In genomic region chr4:85901500-85901899, GRCh38 we compare ENCODE assay signal across 27 cellular contexts.
A peak's percentile ranks its signal among the peaks of the same experiment; 100 is the strongest.
DNase-seq lines count a peak whose midpoint lies in the region; ATAC-seq and TF ChIP-seq lines count a peak whose summit lies in the region.
"Had no signal": no experiment of that assay in that cellular context is flagged by ENCODE, and none has a peak within 500 bp of the region (broad histone marks: within the 10 kb centered on the region; RNA-seq: fewer than 3 reads in every experiment).

No MANE protein-coding gene starts in this region.

- no peak for ATAC-seq in activated CD8-positive, alpha-beta T cell treated with anti-CD3 and anti-CD28 coated beads, Interleukin-2, amount 10 ng/mL, durations not matched to agents 7 days and 5 days
- ATAC-seq in HG02678 (IDR thresholded peaks at IDR 0.05; ENCODE audit: unreplicated experiment) (no peak), HG03457 (IDR thresholded peaks at IDR 0.05; ENCODE audit: unreplicated experiment) (no peak)
- ATAC-seq: left lobe of liver; Right ventricle myocardium inferior; stimulated activated effector memory CD8-positive, alpha-beta T cell treated with anti-CD3 and anti-CD28 coated beads, Interleukin-12 subunit alpha, Interleukin-12 subunit beta, amount 100 ng/mL, for 72 hours had no signal

- H3K27me3 Mint-ChIP-seq in activated CD8-positive, alpha-beta T cell treated with anti-CD3 and anti-CD28 coated beads, Interleukin-2, amount 10 ng/mL, durations not matched to agents 7 days and 5 days (ENCODE audit: low read depth): no peaks in the 10 kb centered on the region

- CTCF ChIA-PET in activated CD8-positive, alpha-beta T cell treated with anti-CD3 and anti-CD28 coated beads, Interleukin-2, amount 10 ng/mL, durations not matched to agents 7 days and 5 days (lab: Charles Lee): no interaction called here

- no peaks in the 10 kb centered on the region for H3K9me3 Mint-ChIP-seq in activated CD8-positive, alpha-beta T cell treated with anti-CD3 and anti-CD28 coated beads, Interleukin-2, amount 10 ng/mL, durations not matched to agents 7 days and 5 days (ENCODE audit: insufficient read depth)
- H3K9me3 Mint-ChIP-seq: nephron had no signal

- peak; percentile 88 for DNase-seq in AG10803 (ENCODE audit: low read depth)
- peak; percentile 5 for DNase-seq in HS-5 (ENCODE audit: low read depth)
- DNase-seq in cardiac fibroblast (ENCODE audit: low read depth in 2 of 2): peak; percentile 22 to 50
- peak; percentile 41 for DNase-seq in iris pigment epithelial cell (ENCODE audit: low read depth)
- DNase-seq in activated CD8-positive, alpha-beta T cell treated with anti-CD3 and anti-CD28 coated beads, Interleukin-2, amount 10 ng/mL, durations not matched to agents 7 days and 5 days: no peak
- DNase-seq in effector CD4-positive, alpha-beta T cell: no peak
- DNase-seq: ACHN; activated CD4-positive, alpha-beta T cell treated with anti-CD3 and anti-CD28 coated beads, Interleukin-2, amount 50 U/mL, for 48 hours; activated CD4-positive, CD25-positive, alpha-beta regulatory T cell treated with anti-CD3 and anti-CD28 coated beads, Interleukin-2, amount 50 U/mL, for 72 hours; activated naive CD4-positive, alpha-beta T cell treated with anti-CD3 and anti-CD28 coated beads, Interleukin-2, amount 50 U/mL, for 16 hours; Caco-2; DMS79; GF-D8; immature natural killer cell; NCI-H1092; NCI-H1694; NCI-H510A treated with DMSO at 0.1 percent for 48 hours; T-helper 2 cell; transverse colon had no signal

- H3K4me3 ChIP-seq in AG10803 (ENCODE audit: low read length) (no peak overlapping the region), cardiac fibroblast (replicated peaks in 1 of 2; ENCODE audit: low read depth in 2 of 2, low read length in 2 of 2) (no peak overlapping the region)
- H3K4me3 ChIP-seq: esophagus muscularis mucosa, PC-9, transverse colon had no signal

- TF ChIP-seq CTCF in AG10803 (conservative IDR thresholded peaks at IDR 0.05; ENCODE audit: low read length) (no peak), cardiac fibroblast (IDR thresholded peaks at IDR 0.05; ENCODE audit: low read depth, low read length) (no peak)

- POLR2A ChIA-PET in activated CD8-positive, alpha-beta T cell treated with anti-CD3 and anti-CD28 coated beads, Interleukin-2, amount 10 ng/mL, durations not matched to agents 7 days and 5 days (lab: Charles Lee): no interaction called here

- no peaks in the 10 kb centered on the region for H3K4me1 Mint-ChIP-seq in activated CD8-positive, alpha-beta T cell treated with anti-CD3 and anti-CD28 coated beads, Interleukin-2, amount 10 ng/mL, durations not matched to agents 7 days and 5 days (ENCODE audit: low read depth)
- H3K4me1 Mint-ChIP-seq: immature natural killer cell; stimulated activated effector memory CD8-positive, alpha-beta T cell treated with anti-CD3 and anti-CD28 coated beads, Interleukin-12 subunit alpha, Interleukin-12 subunit beta, amount 100 ng/mL, for 72 hours had no signal

- no peaks in the 10 kb centered on the region for H3K36me3 Mint-ChIP-seq in activated CD8-positive, alpha-beta T cell treated with anti-CD3 and anti-CD28 coated beads, Interleukin-2, amount 10 ng/mL, durations not matched to agents 7 days and 5 days (ENCODE audit: low read depth)
- H3K36me3 Mint-ChIP-seq: immature natural killer cell; stimulated activated effector memory CD8-positive, alpha-beta T cell treated with anti-CD3 and anti-CD28 coated beads, Interleukin-12 subunit alpha, Interleukin-12 subunit beta, amount 100 ng/mL, for 72 hours had no signal

- H3K27ac Mint-ChIP-seq in activated CD8-positive, alpha-beta T cell treated with anti-CD3 and anti-CD28 coated beads, Interleukin-2, amount 10 ng/mL, durations not matched to agents 7 days and 5 days: no peak overlapping the region
- H3K27ac Mint-ChIP-seq: immature natural killer cell; stimulated activated effector memory CD8-positive, alpha-beta T cell treated with anti-CD3 and anti-CD28 coated beads, Interleukin-12 subunit alpha, Interleukin-12 subunit beta, amount 100 ng/mL, for 72 hours had no signal

- no peak overlapping the region for H3K4me3 Mint-ChIP-seq in activated CD8-positive, alpha-beta T cell treated with anti-CD3 and anti-CD28 coated beads, Interleukin-2, amount 10 ng/mL, durations not matched to agents 7 days and 5 days
- H3K4me3 Mint-ChIP-seq: immature natural killer cell; nephron; stimulated activated effector memory CD8-positive, alpha-beta T cell treated with anti-CD3 and anti-CD28 coated beads, Interleukin-12 subunit alpha, Interleukin-12 subunit beta, amount 100 ng/mL, for 72 hours had no signal

Comparison
In these comparisons a context has a peak if more than half of its experiments do, and no peak if none do; other contexts are left out.
1. DNase-seq: peak in AG10803 (single experiment), HS-5 (single experiment), cardiac fibroblast (2 of 2) and iris pigment epithelial cell (single experiment); none in activated CD8-positive, alpha-beta T cell treated with anti-CD3 and anti-CD28 coated beads, Interleukin-2, amount 10 ng/mL, durations not matched to agents 7 days and 5 days (single experiment) and effector CD4-positive, alpha-beta T cell (single experiment).